In genomic region chr18:10755855-10756254, GRCh38 we compare ENCODE assay signal across 26 cellular contexts.
"Had no signal": no experiment of that assay in that cellular context is flagged by ENCODE, and none has a peak within 500 bp of the region (broad histone marks: within the 10 kb centered on the region; RNA-seq: fewer than 3 reads in every experiment).

No MANE protein-coding gene starts in this region.

- DNase-seq: stimulated activated CD4-positive, alpha-beta T cell treated with anti-CD3 and anti-CD28 coated beads, Interleukin-2, amount 100 ng/mL, for 48 hours; stimulated activated CD4-positive, alpha-beta T cell treated with anti-CD3 and anti-CD28 coated beads, Interleukin-4, amount 100 ng/mL, for 1 hour; stimulated activated CD4-positive, alpha-beta T cell treated with anti-CD3 and anti-CD28 coated beads, Interleukin-4, amount 100 ng/mL, for 24 hours; stimulated activated CD4-positive, alpha-beta T cell treated with anti-CD3 and anti-CD28 coated beads, Interleukin-4, amount 100 ng/mL, for 4 hours; stimulated activated CD8-positive, alpha-beta memory T cell treated with anti-CD3 and anti-CD28 coated beads, Interleukin-4, amount 100 ng/mL, for 48 hours; stimulated activated naive B cell treated with anti-CD40 and anti-IgM and Interleukin-4, amounts not matched to agents 10 μg/mL and 1 μg/mL and 100 μg/mL, for 72 hours; stimulated activated naive CD4-positive, alpha-beta T cell; stimulated activated naive CD4-positive, alpha-beta T cell treated with Interleukin-2 at 50 U/mL for 16 hours; stimulated activated naive CD8-positive, alpha-beta T cell treated with anti-CD3 and anti-CD28 coated beads, Interleukin-15, amount 100 ng/mL, for 72 hours; stimulated activated naive CD8-positive, alpha-beta T cell treated with anti-CD3 and anti-CD28 coated beads, Interleukin-15, Interleukin-2, amounts not matched to agents 100 U/mL and 50 U/mL, for 24 hours; stomach; substantia nigra; testis; thyroid gland; tibial artery; transverse colon; trophoblast cell; upper lobe of left lung; upper lobe of right lung; uterus had no signal

- H3K4me1 ChIP-seq: stomach, thyroid gland, tibial artery, transverse colon, upper lobe of left lung, upper lobe of right lung, uterus, vagina had no signal

- ATAC-seq: stimulated activated effector memory CD8-positive, alpha-beta T cell treated with anti-CD3 and anti-CD28 coated beads, Interleukin-12 subunit alpha, Interleukin-12 subunit beta, amount 100 ng/mL, for 72 hours; stimulated activated memory B cell treated with anti-CD40 and anti-IgM and Interleukin-4, amounts not matched to agents 10 μg/mL and 1 μg/mL and 100 μg/mL, for 72 hours; stimulated activated naive B cell treated with anti-CD40 and anti-IgM and Interleukin-4, amounts not matched to agents 10 μg/mL and 1 μg/mL and 100 μg/mL, for 72 hours; stimulated activated naive CD8-positive, alpha-beta T cell treated with anti-CD3 and anti-CD28 coated beads, Interleukin-15, amount 100 ng/mL, for 72 hours; stimulated activated naive CD8-positive, alpha-beta T cell treated with anti-CD3 and anti-CD28 coated beads, Interleukin-15, Interleukin-2, amounts not matched to agents 100 U/mL and 50 U/mL, for 24 hours; upper lobe of right lung had no signal

- H3K36me3 ChIP-seq: stomach, suprapubic skin, thoracic aorta, thyroid gland, tibial artery, transverse colon, upper lobe of left lung, upper lobe of right lung, uterus, vagina had no signal

- H3K27me3 ChIP-seq: suprapubic skin, testis, thyroid gland, tibial artery, tibial nerve, transverse colon, upper lobe of left lung, upper lobe of right lung, uterus, vagina had no signal

- H3K27ac ChIP-seq: stomach, suprapubic skin, testis, thoracic aorta, thyroid gland, tibial artery, tibial nerve, transverse colon, upper lobe of left lung, upper lobe of right lung, uterus, vagina had no signal

- H3K4me3 ChIP-seq: stomach, suprapubic skin, testis, thoracic aorta, thyroid gland, tibial artery, tibial nerve, transverse colon, upper lobe of left lung, upper lobe of right lung, uterus, vagina had no signal

- H3K9me3 ChIP-seq: stomach, suprapubic skin, testis, thoracic aorta, thyroid gland, tibial artery, tibial nerve, transverse colon, upper lobe of left lung, upper lobe of right lung, uterus, vagina had no signal
